In the genomic region with DNA sequence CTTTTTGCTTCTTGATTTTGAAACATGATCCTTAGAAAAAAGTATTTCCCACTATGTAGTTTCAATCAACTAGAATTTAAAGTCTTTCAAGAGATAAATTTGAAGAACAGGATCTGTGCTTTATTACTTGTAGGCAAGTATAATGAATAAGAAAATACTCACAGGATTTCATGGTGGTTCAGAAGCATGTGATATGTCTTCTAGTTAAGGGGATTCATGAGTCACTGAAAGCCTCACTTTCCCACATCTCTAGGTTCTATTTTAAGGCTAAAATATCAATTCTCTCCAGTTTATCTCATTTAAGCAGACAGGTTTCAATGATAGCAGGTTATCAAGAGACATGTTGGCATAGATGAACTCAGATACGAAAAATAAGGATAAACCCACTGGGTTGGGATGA, we compare ENCODE assay signal across 1 cellular context.
TF ChIP-seq lines count a peak whose summit lies in the region.

No MANE protein-coding gene starts in this region.

TF ChIP-seq in IMR-90, 13 proteins besides CTCF, POLR2A, EP300 and RAD21 (continued from another document):
- TF ChIP-seq NFE2L2 (IDR thresholded peaks at IDR 0.05; ENCODE audit: low read depth, low read length) (no peak), SMC3 (IDR thresholded peaks at IDR 0.05; ENCODE audit: low read depth, low read length) (no peak), BHLHE40 (IDR thresholded peaks at IDR 0.05; ENCODE audit: low read depth, low read length) (no peak), RCOR1 (IDR thresholded peaks at IDR 0.05; ENCODE audit: insufficient replicate concordance, low read length) (no peak), MXI1 (IDR thresholded peaks at IDR 0.05; ENCODE audit: borderline replicate concordance, low read depth, low read length) (no peak), CHD1 (IDR thresholded peaks at IDR 0.05; ENCODE audit: low read depth, low read length) (no peak)
- TF ChIP-seq, protein P1, sequence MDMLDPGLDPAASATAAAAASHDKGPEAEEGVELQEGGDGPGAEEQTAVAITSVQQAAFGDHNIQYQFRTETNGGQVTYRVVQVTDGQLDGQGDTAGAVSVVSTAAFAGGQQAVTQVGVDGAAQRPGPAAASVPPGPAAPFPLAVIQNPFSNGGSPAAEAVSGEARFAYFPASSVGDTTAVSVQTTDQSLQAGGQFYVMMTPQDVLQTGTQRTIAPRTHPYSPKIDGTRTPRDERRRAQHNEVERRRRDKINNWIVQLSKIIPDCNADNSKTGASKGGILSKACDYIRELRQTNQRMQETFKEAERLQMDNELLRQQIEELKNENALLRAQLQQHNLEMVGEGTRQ (IDR thresholded peaks at IDR 0.05; ENCODE audit: low read depth, low read length), result no peak
